6 cellular contexts compared by ENCODE assay signal in the genomic region with DNA sequence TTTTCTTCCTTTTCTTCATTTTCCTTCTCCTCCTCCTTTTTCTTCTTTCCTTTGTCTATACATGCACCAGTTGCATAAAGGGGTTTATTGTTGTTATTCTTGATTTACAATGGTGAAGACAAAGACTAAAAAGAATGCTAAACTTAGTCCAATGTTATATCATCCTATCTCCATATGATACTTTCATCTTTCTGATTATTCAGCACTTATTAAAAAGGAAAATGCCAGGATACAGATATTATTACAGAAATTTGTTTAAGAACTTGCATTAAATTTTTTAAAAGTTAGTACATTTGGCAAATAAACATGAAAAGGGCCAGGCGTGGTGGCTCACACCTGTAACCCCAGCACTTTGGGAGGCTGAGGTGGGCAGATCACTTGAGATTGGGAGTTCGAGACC.
"Had no signal": no experiment of that assay in that cellular context is flagged by ENCODE, and none has a peak within 500 bp of the region (broad histone marks: within the 10 kb centered on the region; RNA-seq: fewer than 3 reads in every experiment).

No MANE protein-coding gene starts in this region.

- H3K27ac ChIP-seq: HL-60, KMS-11 had no signal

- H3K4me2 ChIP-seq: KMS-11 had no signal

- H3K9ac ChIP-seq: KMS-11 had no signal

- DNase-seq: Karpas-422, KBM-7, KG1 had no signal

- FAIRE-seq: HTR-8/SVneo had no signal
